Comparison of ENCODE assay signal across 10 cellular contexts in the genomic region with DNA sequence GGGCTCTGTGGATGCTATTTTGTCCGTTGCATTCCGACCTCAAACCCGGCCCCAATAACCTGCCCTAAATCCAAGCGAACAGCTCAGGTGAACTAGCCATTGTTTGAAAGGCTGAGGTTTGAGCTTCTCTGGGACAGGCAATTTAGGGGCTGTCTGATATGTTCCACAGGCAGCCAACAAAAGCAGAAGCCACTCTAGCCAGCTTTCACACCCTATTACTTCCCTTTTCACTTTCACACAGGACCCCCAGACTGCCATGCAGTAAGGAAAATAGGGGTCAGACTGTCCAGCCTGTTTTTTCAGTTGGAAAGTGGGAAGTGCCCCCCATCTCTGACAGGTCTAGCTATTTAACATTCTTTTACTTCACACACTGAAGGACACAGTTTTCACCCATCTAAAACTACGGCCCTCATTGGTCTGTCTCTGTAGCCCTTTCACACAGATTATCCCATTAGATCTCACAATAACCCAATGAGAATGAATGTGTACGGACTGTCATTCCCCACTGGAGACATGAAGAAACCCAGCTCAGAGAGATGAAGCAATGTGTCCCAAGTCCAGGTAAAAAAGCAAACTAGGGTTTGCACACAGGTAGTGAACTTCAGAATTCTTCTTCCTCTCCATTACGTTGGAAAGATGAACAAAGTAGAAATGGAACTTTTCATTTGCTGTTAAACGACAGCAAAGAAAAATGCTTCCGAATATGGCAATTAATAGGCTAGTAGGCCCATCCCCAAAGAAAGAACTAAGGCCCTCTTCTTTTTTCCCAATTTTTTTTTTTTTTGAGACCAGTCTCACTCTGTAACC. TPM values are rescaled to one million over a fixed set of nuclear protein-coding genes. Genes with fewer than 3 reads are reported as not detected.
DNase-seq lines count a peak whose midpoint lies in the region; ATAC-seq, FAIRE-seq and TF ChIP-seq lines count a peak whose summit lies in the region.
"Had no signal": no experiment of that assay in that cellular context is flagged by ENCODE, and none has a peak within 500 bp of the region (broad histone marks: within the 10 kb centered on the region; RNA-seq: fewer than 3 reads in every experiment).

No MANE protein-coding gene starts in this region.

- peaks cover 9% of the 10 kb centered on the region for H3K36me3 Mint-ChIP-seq in activated naive CD4-positive, alpha-beta T cell treated with anti-CD3 and anti-CD28 coated beads, Interleukin-2, amount 50 U/mL, for 24 hours
- peaks cover 15% of the 10 kb centered on the region for H3K36me3 Mint-ChIP-seq in T-cell

- peaks cover 10 to 19% of the 10 kb centered on the region in 2 experiments for H3K36me3 ChIP-seq in keratinocyte (ENCODE audit: control insufficient read depth in 2 of 2, extremely low read depth in 1 of 2, insufficient read depth in 2 of 2, low read length in 2 of 2)
- H3K36me3 ChIP-seq in thoracic aorta, result no peaks in the 10 kb centered on the region

- H3K27ac Mint-ChIP-seq in activated naive CD4-positive, alpha-beta T cell treated with anti-CD3 and anti-CD28 coated beads, Interleukin-2, amount 50 U/mL, for 24 hours, result peak overlapping the region; percentile 70
- peak overlapping the region; percentile 66 to 81 for H3K27ac Mint-ChIP-seq in T-cell

- POLR2A ChIA-PET in T-cell (lab: Charles Lee), result interaction anchor here (0.6 kb wide), 2 partner anchors 25 to 69 kb away, joined by 4 to 5 read pairs; no protein-coding TSS in a partner anchor

- peak overlapping the region; percentile 62 for H3K4me2 ChIP-seq in keratinocyte (ENCODE audit: control insufficient read depth, extremely low read depth, insufficient read depth, low read depth, low read length)

- TF ChIP-seq CTCF in keratinocyte (optimal IDR thresholded peaks at IDR 0.05 in 1 of 3, IDR thresholded peaks at IDR 0.05 in 1 of 3, conservative IDR thresholded peaks at IDR 0.05 in 1 of 3; ENCODE audit: extremely low read depth in 1 of 3, insufficient read depth in 2 of 3, low read length in 3 of 3) (no peak), thoracic aorta (IDR thresholded peaks at IDR 0.05) (no peak)

- H3K27me3 Mint-ChIP-seq in activated naive CD4-positive, alpha-beta T cell treated with anti-CD3 and anti-CD28 coated beads, Interleukin-2, amount 50 U/mL, for 24 hours, result no peaks in the 10 kb centered on the region
- H3K27me3 Mint-ChIP-seq in T-cell, result no peaks in the 10 kb centered on the region

- no peaks in the 10 kb centered on the region for H3K9me3 Mint-ChIP-seq in activated naive CD4-positive, alpha-beta T cell treated with anti-CD3 and anti-CD28 coated beads, Interleukin-2, amount 50 U/mL, for 24 hours
- H3K9me3 Mint-ChIP-seq in T-cell, result no peaks in the 10 kb centered on the region

- no peaks in the 10 kb centered on the region for H3K9me3 ChIP-seq in keratinocyte (ENCODE audit: control insufficient read depth, low read depth, low read length)
- H3K9me3 ChIP-seq in thoracic aorta, result no peaks in the 10 kb centered on the region

- H3K4me3 Mint-ChIP-seq in activated naive CD4-positive, alpha-beta T cell treated with anti-CD3 and anti-CD28 coated beads, Interleukin-2, amount 50 U/mL, for 24 hours, result peak overlapping the region; percentile 100
- H3K4me3 Mint-ChIP-seq in T-cell, result peak overlapping the region; percentile 77 to 98 (median 88)

- peaks cover 65% of the 10 kb centered on the region for H3K79me2 ChIP-seq in keratinocyte (ENCODE audit: control insufficient read depth, insufficient read depth, low read length)

- H3K27me3 ChIP-seq in keratinocyte (ENCODE audit: control insufficient read depth, extremely low read depth, insufficient read depth, low read length), result no peaks in the 10 kb centered on the region
- no peaks in the 10 kb centered on the region for H3K27me3 ChIP-seq in thoracic aorta (replicated peaks; ENCODE audit: insufficient read depth)

- DNase-seq in activated naive CD4-positive, alpha-beta T cell (lab: John Stamatoyannopoulos, UW), result no peak
- DNase-seq in T-cell, result no peak
- no peak for DNase-seq in keratinocyte (ENCODE audit: low read depth, low spot score)
- no peak for DNase-seq in thoracic aorta (ENCODE audit: low spot score)
- no peak for DNase-seq in iPS-NIHi11 (ENCODE audit: low spot score)
- no peak for DNase-seq in amniotic stem cell (lab: John Stamatoyannopoulos, UW)
- DNase-seq: activated gamma-delta T cell; stimulated activated CD4-positive, alpha-beta T cell treated with anti-CD3 and anti-CD28 coated beads, Interleukin-15, amount 100 ng/mL, for 24 hours had no signal

- H3K27ac ChIP-seq in keratinocyte (ENCODE audit: control insufficient read depth, insufficient read depth, low read length) (no peak overlapping the region), thoracic aorta (no peak overlapping the region)

- no peak overlapping the region for H3K4me3 ChIP-seq in keratinocyte (ENCODE audit: control insufficient read depth in 2 of 3, extremely low read depth in 1 of 3, insufficient read depth in 2 of 3, low read depth in 1 of 3, low read length in 3 of 3)
- H3K4me3 ChIP-seq in thoracic aorta, result peak overlapping the region; percentile 99

- H3K4me1 ChIP-seq in keratinocyte (ENCODE audit: control insufficient read depth, extremely low read depth, insufficient read depth, low read length) (peaks cover 18% of the 10 kb centered on the region), thoracic aorta (ENCODE audit: control insufficient read depth in 1 of 2, low read depth in 2 of 2) (peaks cover 44 to 72% of the 10 kb centered on the region in 2 donors)

- no peaks in the 10 kb centered on the region for H3K9me1 ChIP-seq in keratinocyte (ENCODE audit: control insufficient read depth, extremely low read depth, insufficient read depth, low read length)

- no peak overlapping the region for H2AFZ ChIP-seq in keratinocyte (ENCODE audit: control insufficient read depth, low read length)

- ATAC-seq in T-cell (replicated peaks in 1 of 4), result no peak
- no peak for ATAC-seq in thoracic aorta (ENCODE audit: insufficient number of reproducible peaks, low FRiP score, low read depth)
- no peak for ATAC-seq in HG03095 (IDR thresholded peaks at IDR 0.05; ENCODE audit: unreplicated experiment)

- FAIRE-seq in keratinocyte (lab: Jason Lieb, UNC), result no peak

- no peak overlapping the region for H3K9ac ChIP-seq in keratinocyte (ENCODE audit: control insufficient read depth, extremely low read depth, insufficient read depth, low read length)

- dilution Hi-C loops in keratinocyte (cut with MboI; ENCODE audit: extremely low pct_ligation_motif_present, low sequenced_read_pairs), result no loop called here

- CTCF ChIA-PET in T-cell (lab: Charles Lee), result interaction anchor here in 1 of 2 donors (0.8 kb wide), 1 partner anchor 406 kb away, joined by 3 read pairs; a partner anchor contains a TSS

- peaks cover 79% of the 10 kb centered on the region for H3K4me1 Mint-ChIP-seq in activated naive CD4-positive, alpha-beta T cell treated with anti-CD3 and anti-CD28 coated beads, Interleukin-2, amount 50 U/mL, for 24 hours
- peaks cover 80 to 83% (median 80%) of the 10 kb centered on the region in 3 donors for H3K4me1 Mint-ChIP-seq in T-cell

- H4K20me1 ChIP-seq in keratinocyte (ENCODE audit: control insufficient read depth, extremely low read depth, insufficient read depth, low read length), result peaks cover 20% of the 10 kb centered on the region

RNA-seq across cellular contexts. Expression of a gene that starts 1.9 kb away (rescaled TPM):
- 10 to 100 TPM; 66.5 to 78.4 (median 72.8) TPM for total RNA-seq in T-cell
- polyA plus RNA-seq in keratinocyte, result 24.0 to 41.9 TPM (median 27.5 TPM) in 3 replicates
- 31.5 TPM for polyA plus RNA-seq in keratinocyte (2011; ENCODE audit: low read depth)
- polyA plus RNA-seq in keratinocyte (2011; cell fraction: cytosol; rRNA removed), result 16.8 and 27.1 TPM in 2 replicates
- polyA plus RNA-seq in keratinocyte (2011; cell fraction: nucleus; rRNA removed), result 41.0 and 42.0 TPM in 2 replicates
- polyA plus RNA-seq in keratinocyte (2012; ENCODE audit: low replicate concordance), result 34.8 and 39.2 TPM in 2 replicates
- polyA minus RNA-seq in keratinocyte, result 17.9 to 28.4 TPM (median 25.3 TPM) in 3 replicates
- polyA minus RNA-seq in keratinocyte (2011; cell fraction: cytosol; rRNA and poly(A)+ RNA removed), result 20.3 TPM
- polyA minus RNA-seq in keratinocyte (2011; cell fraction: nucleus; rRNA and poly(A)+ RNA removed), result 17.5 and 18.6 TPM in 2 replicates
- 10 to 100 TPM; 29.8 to 58.8 TPM for total RNA-seq in thoracic aorta

RNA-seq across cellular contexts. Expression of a gene that starts 4.8 kb away (rescaled TPM):
- total RNA-seq in T-cell (100 to 1,000 TPM; 141 to 206 (median 182) TPM), thoracic aorta (10 to 100 TPM; 39.7 to 48.7 TPM)
- 22.8 to 48.7 TPM (median 28.7 TPM) in 3 replicates for polyA plus RNA-seq in keratinocyte
- polyA plus RNA-seq in keratinocyte (2011; ENCODE audit: low read depth), result 192 TPM
- 7.7 and 12.7 TPM in 2 replicates for polyA plus RNA-seq in keratinocyte (2011; cell fraction: cytosol; rRNA removed)
- 208 and 280 TPM in 2 replicates for polyA plus RNA-seq in keratinocyte (2011; cell fraction: nucleus; rRNA removed)
- polyA plus RNA-seq in keratinocyte (2012; ENCODE audit: low replicate concordance), result 36.1 and 107 TPM in 2 replicates
- polyA minus RNA-seq in keratinocyte, result 53.4 to 109 TPM (median 55.2 TPM) in 3 replicates
- polyA minus RNA-seq in keratinocyte (2011; cell fraction: cytosol; rRNA and poly(A)+ RNA removed), result 23.4 TPM
- 96.3 and 96.6 TPM in 2 replicates for polyA minus RNA-seq in keratinocyte (2011; cell fraction: nucleus; rRNA and poly(A)+ RNA removed)
